7 cellular contexts compared by ENCODE assay signal in genomic region chr21:20999567-21000169, GRCh38. TPM values are rescaled to one million over a fixed set of nuclear protein-coding genes. Genes with fewer than 3 reads are reported as not detected.
A peak's percentile ranks its signal among the peaks of the same experiment; 100 is the strongest.
DNase-seq lines count a peak whose midpoint lies in the region; ATAC-seq, FAIRE-seq and TF ChIP-seq lines count a peak whose summit lies in the region.

No MANE protein-coding gene starts in this region.

- peaks cover 0 to 16% of the 10 kb centered on the region in 2 experiments; a peak in 3 of 5 replicates for H3K4me1 ChIP-seq in K562 (replicated peaks in 1 of 2; ENCODE audit: control insufficient read depth in 2 of 2, insufficient read depth in 2 of 2, low read length in 2 of 2)

- POLR2A ChIA-PET in GM10248 (lab: Yijun Ruan, JAX) = no interaction called here
- POLR2A ChIA-PET in K562 (lab: Yijun Ruan, JAX) = no interaction called here

- CTCF ChIA-PET in GM10248 (lab: Yijun Ruan, JAX) (interaction anchor here (1.1 to 1.6 kb wide), 2 partner anchors 29 to 37 kb away, joined by 3 to 5 read pairs; no protein-coding TSS in a partner anchor), K562 (lab: Yijun Ruan, JAX; ENCODE audit: low intra/inter-chr PET ratio) (interaction anchor here (0.7 to 1.8 kb wide), 4 partner anchors 102 to 1792 kb away, joined by 3 to 10 read pairs (median 6); no protein-coding TSS in a partner anchor)

- intact Hi-C loops in K562 (cut with micrococcal nuclease) = loop anchor here (2.0 to 5.0 kb wide), 4 partner anchors 373 to 1793 kb away; no protein-coding TSS in a partner anchor

- H3K9me3 ChIP-seq in K562 (replicated peaks; ENCODE audit: control insufficient read depth, insufficient read depth, low read depth, low read length) = no peaks in the 10 kb centered on the region

- peak; percentile 82 to 91 for TF ChIP-seq RAD21 in K562 (CRISPR knock-in tag; conservative IDR thresholded peaks at IDR 0.05 in 1 of 2, IDR thresholded peaks at IDR 0.05 in 1 of 2)

- peaks cover 0 to 7% of the 10 kb centered on the region in 2 experiments; a peak in 1 of 5 replicates for H3K27me3 ChIP-seq in K562 (ENCODE audit: control insufficient read depth in 2 of 2, insufficient read depth in 2 of 2, low read length in 2 of 2)

- H3K4me2 ChIP-seq in K562 (ENCODE audit: insufficient read depth, low read length) = no peak overlapping the region

- H3K4me3 ChIP-seq in K562 = no peak overlapping the region

- TF ChIP-seq POLR2A in K562 (conservative IDR thresholded peaks at IDR 0.05) = no peak

- WGBS in K562 (ENCODE audit: insufficient coverage, low coverage, missing lambda C conversion rate) = 0% methylated on average over 4 of the region's 4 CpGs

- no peaks in the 10 kb centered on the region for H3K9me1 ChIP-seq in K562 (ENCODE audit: control insufficient read depth, insufficient read depth, low read length)

- no peak overlapping the region for H3K9ac ChIP-seq in K562 (ENCODE audit: insufficient read depth in 1 of 2, low read depth in 2 of 2, low read length in 2 of 2)

- peak; percentile 59 for TF ChIP-seq CTCF in GM10248 (IDR thresholded peaks at IDR 0.05; ENCODE audit: control extremely low read depth, extremely low read depth, low read depth, missing control alignments)
- peak; percentile 68 to 88 (median 80) for TF ChIP-seq CTCF in K562 (IDR thresholded peaks at IDR 0.05 in 2 of 3, conservative IDR thresholded peaks at IDR 0.05 in 1 of 3; ENCODE audit: insufficient read depth in 2 of 3, low read depth in 1 of 3, low read length in 3 of 3)

- in situ Hi-C loops in K562 (cut with MboI) = loop anchor here (10.0 to 25.0 kb wide), 4 partner anchors 105 to 1788 kb away; no protein-coding TSS in a partner anchor

- DNase-seq in GM10248 (ENCODE audit: extremely low spot score) = no peak
- DNase-seq in OCI-M2 (lab: John Stamatoyannopoulos, UW; ENCODE audit: unreplicated experiment) = peak; percentile 17
- peak; percentile 47 to 70 (median 56) for DNase-seq in K562 (ENCODE audit: extremely low read depth in 1 of 4, low spot score in 3 of 4)
- peak; percentile 39 for DNase-seq in iPS-NIHi7 (ENCODE audit: extremely low spot score)
- peak; percentile 7 for DNase-seq in stimulated activated CD4-positive, alpha-beta T cell treated with anti-CD3 and anti-CD28 coated beads, Interleukin-4, amount 100 ng/mL, for 1 hour

- H3K79me2 ChIP-seq in K562 (ENCODE audit: control insufficient read depth, insufficient read depth, low read length) = no peaks in the 10 kb centered on the region

- BruUV-seq in K562 (replicated peaks; lab: Mats Ljungman, UMichigan) = no TSS peak

- no peaks in the 10 kb centered on the region for H4K20me1 ChIP-seq in K562 (replicated peaks; ENCODE audit: control insufficient read depth, insufficient read depth, low read length)

- peak; percentile 89 for FAIRE-seq in K562 (lab: Jason Lieb, UNC)

- ATAC-seq in HG03432 (IDR thresholded peaks at IDR 0.05; ENCODE audit: unreplicated experiment) = peak; percentile 42
- ATAC-seq in K562 = peak; percentile 73
- no peak for ATAC-seq in GM21723 (IDR thresholded peaks at IDR 0.05; ENCODE audit: unreplicated experiment)

- no peak overlapping the region for H3K27ac ChIP-seq in K562 (ENCODE audit: extremely low read depth, low read depth, low read length)

- no peak overlapping the region for H2AFZ ChIP-seq in K562 (ENCODE audit: low read depth, low read length)

- TF ChIP-seq EP300 in K562 (IDR thresholded peaks at IDR 0.05; ENCODE audit: low read length) = no peak

- no peaks in the 10 kb centered on the region for H3K36me3 ChIP-seq in K562 (ENCODE audit: control insufficient read depth, insufficient read depth, low read length)

TF ChIP-seq in K562, 482 proteins besides CTCF, POLR2A, EP300 and RAD21:
- peak; percentile 79 for TF ChIP-seq DEAF1 (CRISPR knock-in tag; IDR thresholded peaks at IDR 0.05)
- TF ChIP-seq STAG1 (CRISPR knock-in tag; IDR thresholded peaks at IDR 0.05; ENCODE audit: borderline replicate concordance) = peak; percentile 66; the same call in 1 of the 2 replicates
- TF ChIP-seq SMC3 (conservative IDR thresholded peaks at IDR 0.05; ENCODE audit: insufficient read depth, low read depth, low read length) = peak; percentile 80
- TF ChIP-seq HEY1 (CRISPR knock-in tag; IDR thresholded peaks at IDR 0.05; ENCODE audit: borderline replicate concordance) = no peak
- 0 out of 2 replicates have a peak, but pooled peaks have one; percentile 15 for TF ChIP-seq XRCC3 (IDR thresholded peaks at IDR 0.05)
- TF ChIP-seq ZBTB5 (IDR thresholded peaks at IDR 0.05) = no peak
- TF ChIP-seq HMBOX1 (IDR thresholded peaks at IDR 0.05) = no peak

RNA-seq across cellular contexts. Expression of gene NCAM2, which starts 1.5 kb away (rescaled TPM):
- total RNA-seq in K562 (2011; cell fraction: chromatin; rRNA removed; ENCODE audit: low replicate concordance) = 51.1 and 253 TPM in 2 replicates
- total RNA-seq in K562 (2011; cell fraction: nucleolus; rRNA removed) = 8.7 and 12.8 TPM in 2 replicates
- 22.4 and 25.6 TPM in 2 replicates for total RNA-seq in K562 (2011; cell fraction: nucleoplasm; rRNA removed)
- total RNA-seq in K562 (2014; rRNA removed) = 14.8 and 15.9 TPM in 2 replicates
- total RNA-seq in K562 (2014; rRNA removed; fragmentation: Illumina TruSeq; extraction: Trizol) = 51.2 and 82.9 TPM in 2 replicates
- total RNA-seq in K562 (2015; rRNA removed; fragmentation: Illumina TruSeq; extraction: Trizol) = 24.2 and 27.8 TPM in 2 replicates
- 52.8 and 54.5 TPM in 2 replicates for total RNA-seq in K562 (2021)
- 41.5 and 58.2 TPM in 2 replicates for polyA plus RNA-seq in K562 (2011; rRNA removed)
- polyA plus RNA-seq in K562 (2011; cell fraction: cytosol; rRNA removed) = 3.2 and 6.9 TPM in 2 replicates
- polyA plus RNA-seq in K562 (2011; cell fraction: nucleus; rRNA removed) = 23.3 and 35.2 TPM in 2 replicates
- 12.9 and 25.5 TPM in 2 replicates for polyA plus RNA-seq in K562 (2012)
- polyA plus RNA-seq in K562 (2014; fragmentation: Illumina TruSeq; extraction: Trizol) = 19.3 and 22.7 TPM in 2 replicates
- 10 to 100 TPM; 23.3 to 35.8 TPM for polyA plus RNA-seq in K562 (2014; fragmentation: Nextera tagmentation; extraction: Ambion mirVana)
- 11.1 and 14.0 TPM in 2 replicates for polyA plus RNA-seq in K562 (2014; rRNA removed)
- 187 and 244 TPM in 2 replicates for polyA minus RNA-seq in K562 (2011; rRNA and poly(A)+ RNA removed)
- polyA minus RNA-seq in K562 (2011; cell fraction: cytosol; rRNA and poly(A)+ RNA removed) = 20.9 and 23.7 TPM in 2 replicates
- polyA minus RNA-seq in K562 (2011; cell fraction: nucleus; rRNA and poly(A)+ RNA removed) = 31.2 and 65.5 TPM in 2 replicates
